23 cellular contexts compared by ENCODE assay signal in genomic region chr9:37990404-37991015, GRCh38.
DNase-seq lines count a peak whose midpoint lies in the region; ATAC-seq, FAIRE-seq and TF ChIP-seq lines count a peak whose summit lies in the region.
"Had no signal": no experiment of that assay in that cellular context is flagged by ENCODE, and none has a peak within 500 bp of the region (broad histone marks: within the 10 kb centered on the region; RNA-seq: fewer than 3 reads in every experiment).

No MANE protein-coding gene starts in this region.

- ATAC-seq in left cardiac atrium (no peak), GM12878 (no peak), GM19467 (IDR thresholded peaks at IDR 0.05; ENCODE audit: unreplicated experiment) (no peak)
- ATAC-seq: A549; activated CD8-positive, alpha-beta T cell treated with anti-CD3 and anti-CD28 coated beads for 36 hours; activated naive CD8-positive, alpha-beta T cell treated with anti-CD3 and anti-CD28 coated beads, Interleukin-2, amount 50 U/mL, for 24 hours; esophagus mucosa; foreskin keratinocyte; T-cell had no signal

- H3K36me3 ChIP-seq in left ventricle myocardium inferior (no peaks in the 10 kb centered on the region), GM12878 (ENCODE audit: control insufficient read depth in 2 of 2, insufficient read depth in 2 of 2, low read length in 1 of 2) (no peaks in the 10 kb centered on the region)
- H3K36me3 ChIP-seq: neural progenitor cell, sigmoid colon had no signal

- no peak for TF ChIP-seq POLR2A in GM12878 (IDR thresholded peaks at IDR 0.05; ENCODE audit: low read depth, low read length)

- H3K4me1 ChIP-seq in left ventricle myocardium inferior (peaks cover 89% of the 10 kb centered on the region), GM12878 (ENCODE audit: control insufficient read depth, insufficient read depth, low read length) (peaks cover 36% of the 10 kb centered on the region)
- H3K4me1 ChIP-seq: neural progenitor cell had no signal

- H3K27ac ChIP-seq in left ventricle myocardium inferior (replicated peaks) (peak overlapping the region; percentile 65), GM12878 (ENCODE audit: control insufficient read depth, insufficient read depth) (no peak overlapping the region), RWPE1 (no peak overlapping the region)
- H3K27ac ChIP-seq: A549, foreskin keratinocyte, neural progenitor cell, sigmoid colon had no signal

- DNase-seq in left ventricle myocardium inferior (no peak), left cardiac atrium (no peak), GM12878 (ENCODE audit: low read depth, low spot score) (no peak), medulla oblongata (ENCODE audit: extremely low spot score) (peak; percentile 76), RWPE1 (ENCODE audit: low spot score) (no peak)
- DNase-seq in stimulated activated CD4-positive, alpha-beta T cell treated with anti-CD3 and anti-CD28 coated beads, Interleukin-2, amount 100 ng/mL, for 24 hours = no peak
- no peak for DNase-seq in activated CD4-positive, alpha-beta T cell treated with anti-CD3 and anti-CD28 coated beads for 48 hours
- DNase-seq: activated CD4-positive, CD25-positive, alpha-beta regulatory T cell treated with anti-CD3 and anti-CD28 coated beads, Interleukin-2, amount 50 U/mL, for 72 hours; activated CD8-positive, alpha-beta T cell treated with anti-CD3 and anti-CD28 coated beads for 36 hours; activated gamma-delta T cell treated with Interleukin-2 at 50 U/mL for 16 hours; activated naive CD8-positive, alpha-beta T cell treated with anti-CD3 and anti-CD28 coated beads, Interleukin-2, amount 50 U/mL, for 24 hours; effector memory CD4-positive, alpha-beta T cell; foreskin keratinocyte; NCI-H1417 treated with DMSO at 0.1 percent for 48 hours; SIG-M5; sigmoid colon; stimulated activated CD4-positive, alpha-beta T cell treated with anti-CD3 and anti-CD28 coated beads, Interleukin-15, amount 100 ng/mL, for 24 hours; stomach; T-cell had no signal

- SMC1A ChIA-PET in GM12878 (lab: Charles Lee; ENCODE audit: uncharacterized antibody, unreplicated experiment) = no interaction called here

- no peak for TF ChIP-seq CTCF in left ventricle myocardium inferior (IDR thresholded peaks at IDR 0.05; ENCODE audit: borderline replicate concordance)
- TF ChIP-seq CTCF in GM12878 (IDR thresholded peaks at IDR 0.05 in 2 of 3, conservative IDR thresholded peaks at IDR 0.05 in 1 of 3; ENCODE audit: control insufficient read depth in 2 of 3, extremely low read depth in 1 of 3, insufficient read depth in 1 of 3, low read depth in 3 of 3, low read length in 3 of 3) = no peak
- TF ChIP-seq CTCF in RWPE1 (conservative IDR thresholded peaks at IDR 0.05; ENCODE audit: low read depth) = no peak

- H3K4me3 ChIP-seq in left ventricle myocardium inferior = no peak overlapping the region
- no peak overlapping the region for H3K4me3 ChIP-seq in GM12878
- H3K4me3 ChIP-seq: A549, neural progenitor cell, sigmoid colon, stomach had no signal

- FAIRE-seq in GM12878 (lab: Jason Lieb, UNC) = no peak
- FAIRE-seq: A549 had no signal

- intact Hi-C loops in left ventricle myocardium inferior (cut with micrococcal nuclease) = loop anchor here (5.0 kb wide), 1 partner anchor 77 kb away; the partner anchor contains the start of gene SHB
- intact Hi-C loops in left cardiac atrium (cut with DNase I) = loop anchor here in 1 of 2 donors (10.0 kb wide), 1 partner anchor 54 kb away; no protein-coding TSS in a partner anchor
- intact Hi-C loops in GM12878 (cut with micrococcal nuclease; ENCODE audit: unreplicated experiment) = no loop called here

- no peak overlapping the region for H3K9ac ChIP-seq in GM12878 (ENCODE audit: control insufficient read depth, insufficient read depth, low read length)
- H3K9ac ChIP-seq: neural progenitor cell had no signal

- no peaks in the 10 kb centered on the region for H3K79me2 ChIP-seq in GM12878 (ENCODE audit: control insufficient read depth, insufficient read depth, low read length)

- BruUV-seq in GM12878 (replicated peaks; lab: Mats Ljungman, UMichigan) = no TSS peak

- H2AFZ ChIP-seq in GM12878 (ENCODE audit: control insufficient read depth, low read depth, low read length) = no peak overlapping the region
- H2AFZ ChIP-seq: neural progenitor cell had no signal

- TF ChIP-seq RAD21 in GM12878 (IDR thresholded peaks at IDR 0.05; ENCODE audit: insufficient read depth, low read depth, low read length) = no peak

- CTCF ChIA-PET in GM12878 (lab: Yijun Ruan, JAX) (no interaction called here), RWPE1 (lab: Yijun Ruan, JAX) (no interaction called here)

- RAD21 ChIA-PET in GM12878 (lab: Charles Lee; ENCODE audit: unreplicated experiment) = no interaction called here

- 0 out of 2 replicates have a peak overlapping the region, but pooled peaks have one; percentile 5 for H3K4me2 ChIP-seq in GM12878 (ENCODE audit: control insufficient read depth, insufficient read depth)
- H3K4me2 ChIP-seq: A549, neural progenitor cell had no signal

- no peaks in the 10 kb centered on the region for H4K20me1 ChIP-seq in GM12878 (ENCODE audit: control insufficient read depth, insufficient read depth)

- POLR2A ChIA-PET in GM12878 (lab: Charles Lee) (no interaction called here), RWPE1 (lab: Yijun Ruan, JAX; ENCODE audit: low non-redundant PET) (no interaction called here)

- no peaks in the 10 kb centered on the region for H3K9me3 ChIP-seq in left ventricle myocardium inferior (replicated peaks)
- H3K9me3 ChIP-seq in GM12878 (replicated peaks; ENCODE audit: control insufficient read depth, insufficient read depth, low read length) = no peaks in the 10 kb centered on the region
- H3K9me3 ChIP-seq: A549, sigmoid colon, stomach had no signal

- TF ChIP-seq EP300 in GM12878 (IDR thresholded peaks at IDR 0.05; ENCODE audit: borderline replicate concordance in 1 of 2, control insufficient read depth in 1 of 2, low read depth in 2 of 2, low read length in 2 of 2) = peak in 1 of 2 experiments; percentile 17; a peak in 1 of 4 replicates

- no peaks in the 10 kb centered on the region for H3K27me3 ChIP-seq in left ventricle myocardium inferior (ENCODE audit: low read depth)
- no peaks in the 10 kb centered on the region for H3K27me3 ChIP-seq in GM12878 (replicated peaks in 1 of 2; ENCODE audit: control insufficient read depth in 2 of 2, insufficient read depth in 2 of 2, low read length in 1 of 2)
- H3K27me3 ChIP-seq: foreskin keratinocyte, neural progenitor cell, sigmoid colon, stomach had no signal

- in situ Hi-C loops in GM12878 (cut with MboI) = loop anchor here (25.0 kb wide), 1 partner anchor 1053 kb away; no protein-coding TSS in a partner anchor

- 91% methylated on average over 5 of the region's 5 CpGs for WGBS in GM12878 (ENCODE audit: insufficient coverage, insufficient replicate concordance, low lambda C conversion rate, missing lambda C conversion rate)

TF ChIP-seq in GM12878, 131 proteins besides CTCF, POLR2A, EP300 and RAD21 (continues in another document):
- peak; percentile 46 for TF ChIP-seq MEF2B (IDR thresholded peaks at IDR 0.05; ENCODE audit: partially characterized antibody, poor library complexity, severe bottlenecking)
- no peak for TF ChIP-seq USF1 (IDR thresholded peaks at IDR 0.05; ENCODE audit: borderline replicate concordance, extremely low read length, insufficient read depth, low read depth, low read length)
- no peak for TF ChIP-seq NKRF (conservative IDR thresholded peaks at IDR 0.05)
- TF ChIP-seq SPI1 (IDR thresholded peaks at IDR 0.05; ENCODE audit: borderline replicate concordance, insufficient read depth, low read depth, low read length) = peak; percentile 33; the same call in 1 of the 2 replicates
- TF ChIP-seq CREB1 (IDR thresholded peaks at IDR 0.05; ENCODE audit: low read depth) = no peak
